In genomic region chr19:48095637-48096175, GRCh38 we compare ENCODE assay signal across 1 cellular context.
TF ChIP-seq lines count a peak whose summit lies in the region.

No MANE protein-coding gene starts in this region.

TF ChIP-seq in SK-N-SH treated with all-trans-retinoic acid at 6 μM for 48 hours, 23 proteins besides CTCF, POLR2A, EP300 and RAD21 (continued from another document):
- TF ChIP-seq POU6F1 (CRISPR knock-in tag; IDR thresholded peaks at IDR 0.05; ENCODE audit: borderline replicate concordance, low read depth) (no peak), TCF4 (CRISPR knock-in tag; IDR thresholded peaks at IDR 0.05; ENCODE audit: borderline replicate concordance) (no peak)
TF ChIP-seq in SK-N-SH treated with all-trans-retinoic acid at 6 μM for 48 hours: peak in this region for 0.
